Comparison of ENCODE assay signal across 22 cellular contexts in genomic region chr16:58615280-58615679, GRCh38. TPM values are rescaled to one million over a fixed set of nuclear protein-coding genes. Genes with fewer than 3 reads are reported as not detected.
DNase-seq lines count a peak whose midpoint lies in the region; ATAC-seq and TF ChIP-seq lines count a peak whose summit lies in the region.
"Had no signal": no experiment of that assay in that cellular context is flagged by ENCODE, and none has a peak within 500 bp of the region (broad histone marks: within the 10 kb centered on the region; RNA-seq: fewer than 3 reads in every experiment).

No MANE protein-coding gene starts in this region.

- no peak for DNase-seq in activated CD4-positive, alpha-beta T cell treated with anti-CD3 and anti-CD28 coated beads, Interleukin-2, amount 10 ng/mL, durations not matched to agents 24 days and 14 days
- no peak for DNase-seq in activated CD4-positive, alpha-beta T cell treated with anti-CD3 and anti-CD28 coated beads for 36 hours
- DNase-seq in HCEC 1CT (peak; percentile 56), amniotic epithelial cell (ENCODE audit: low read depth) (peak; percentile 62), iris pigment epithelial cell (ENCODE audit: low read depth) (peak; percentile 51), sigmoid colon (no peak), RWPE1 (ENCODE audit: low spot score) (no peak)
- DNase-seq: activated CD4-positive, alpha-beta T cell treated with anti-CD3 and anti-CD28 coated beads, Interleukin-2, amount 50 U/mL, for 4 hours; DMS53; head of caudate nucleus; MM.1S; NCI-H1930; NK-92 treated with Interleukin-12 subunit alpha and Interleukin-12 subunit beta, amount 100 ng/mL, for 24 hours; occipital lobe; RPMI8226; stimulated activated CD4-positive, alpha-beta T cell treated with anti-CD3 and anti-CD28 coated beads, Interleukin-15, amount 100 ng/mL, for 24 hours; stimulated activated naive B cell treated with anti-CD40 and anti-IgM and Interleukin-4, amounts not matched to agents 10 μg/mL and 1 μg/mL and 100 μg/mL, for 72 hours; transverse colon had no signal

- H3K27me3 Mint-ChIP-seq in activated CD4-positive, alpha-beta T cell treated with anti-CD3 and anti-CD28 coated beads, Interleukin-2, amount 10 ng/mL, durations not matched to agents 24 days and 14 days: no peaks in the 10 kb centered on the region
- no peaks in the 10 kb centered on the region for H3K27me3 Mint-ChIP-seq in activated CD4-positive, alpha-beta T cell treated with anti-CD3 and anti-CD28 coated beads for 36 hours
- no peaks in the 10 kb centered on the region for H3K27me3 Mint-ChIP-seq in stimulated activated memory B cell treated with anti-CD40 and anti-IgM and Interleukin-4, amounts not matched to agents 10 μg/mL and 1 μg/mL and 100 μg/mL, for 72 hours
- H3K27me3 Mint-ChIP-seq: stimulated activated naive B cell treated with anti-CD40 and anti-IgM and Interleukin-4, amounts not matched to agents 10 μg/mL and 1 μg/mL and 100 μg/mL, for 72 hours had no signal

- peaks cover 36% of the 10 kb centered on the region for H3K36me3 Mint-ChIP-seq in activated CD4-positive, alpha-beta T cell treated with anti-CD3 and anti-CD28 coated beads, Interleukin-2, amount 10 ng/mL, durations not matched to agents 24 days and 14 days (ENCODE audit: low read depth)
- peaks cover 44% of the 10 kb centered on the region for H3K36me3 Mint-ChIP-seq in activated CD4-positive, alpha-beta T cell treated with anti-CD3 and anti-CD28 coated beads for 36 hours (ENCODE audit: low read depth)
- H3K36me3 Mint-ChIP-seq in stimulated activated memory B cell treated with anti-CD40 and anti-IgM and Interleukin-4, amounts not matched to agents 10 μg/mL and 1 μg/mL and 100 μg/mL, for 72 hours: peaks cover 14% of the 10 kb centered on the region

- H3K27ac Mint-ChIP-seq in activated CD4-positive, alpha-beta T cell treated with anti-CD3 and anti-CD28 coated beads, Interleukin-2, amount 10 ng/mL, durations not matched to agents 24 days and 14 days: peak overlapping the region; percentile 65
- no peak overlapping the region for H3K27ac Mint-ChIP-seq in activated CD4-positive, alpha-beta T cell treated with anti-CD3 and anti-CD28 coated beads for 36 hours
- H3K27ac Mint-ChIP-seq in stimulated activated memory B cell treated with anti-CD40 and anti-IgM and Interleukin-4, amounts not matched to agents 10 μg/mL and 1 μg/mL and 100 μg/mL, for 72 hours: no peak overlapping the region
- H3K27ac Mint-ChIP-seq: stimulated activated naive B cell treated with anti-CD40 and anti-IgM and Interleukin-4, amounts not matched to agents 10 μg/mL and 1 μg/mL and 100 μg/mL, for 72 hours had no signal

- peaks cover 0 to 34% (median 3%) of the 10 kb centered on the region in 4 donors for H3K36me3 ChIP-seq in sigmoid colon

- CTCF ChIA-PET in activated CD4-positive, alpha-beta T cell treated with anti-CD3 and anti-CD28 coated beads for 36 hours (lab: Charles Lee): no interaction called here
- CTCF ChIA-PET in RWPE1 (lab: Yijun Ruan, JAX): interaction anchor here (0.6 to 0.7 kb wide), 2 partner anchors 67 to 278 kb away, joined by 3 read pairs; no protein-coding TSS in a partner anchor

- 64 to 88% methylated on average over 3 of the region's 3 CpGs for WGBS in sigmoid colon, 2 donors

- H3K4me1 ChIP-seq in sigmoid colon: no peaks in the 10 kb centered on the region
- H3K4me1 ChIP-seq: transverse colon had no signal

- H3K4me1 Mint-ChIP-seq in activated CD4-positive, alpha-beta T cell treated with anti-CD3 and anti-CD28 coated beads, Interleukin-2, amount 10 ng/mL, durations not matched to agents 24 days and 14 days: peaks cover 12% of the 10 kb centered on the region
- peaks cover 15% of the 10 kb centered on the region for H3K4me1 Mint-ChIP-seq in activated CD4-positive, alpha-beta T cell treated with anti-CD3 and anti-CD28 coated beads for 36 hours
- H3K4me1 Mint-ChIP-seq in stimulated activated memory B cell treated with anti-CD40 and anti-IgM and Interleukin-4, amounts not matched to agents 10 μg/mL and 1 μg/mL and 100 μg/mL, for 72 hours: peaks cover 14% of the 10 kb centered on the region

- TF ChIP-seq EP300 in sigmoid colon (IDR thresholded peaks at IDR 0.05): no peak

- TF ChIP-seq POLR2A in sigmoid colon (IDR thresholded peaks at IDR 0.05): no peak

- no peaks in the 10 kb centered on the region for H3K27me3 ChIP-seq in sigmoid colon
- H3K27me3 ChIP-seq: right atrium auricular region, transverse colon had no signal

- TF ChIP-seq CTCF in sigmoid colon (IDR thresholded peaks at IDR 0.05) (no peak), RWPE1 (conservative IDR thresholded peaks at IDR 0.05; ENCODE audit: low read depth) (no peak)

- POLR2A ChIA-PET in activated CD4-positive, alpha-beta T cell treated with anti-CD3 and anti-CD28 coated beads for 36 hours (lab: Charles Lee): no interaction called here
- POLR2A ChIA-PET in RWPE1 (lab: Yijun Ruan, JAX; ENCODE audit: low non-redundant PET): interaction anchor here (0.6 kb wide), 1 partner anchor 19 kb away, joined by 3 read pairs; no protein-coding TSS in a partner anchor

- no peak overlapping the region for H3K4me3 ChIP-seq in sigmoid colon
- H3K4me3 ChIP-seq: right atrium auricular region, transverse colon had no signal

- ATAC-seq in activated CD4-positive, alpha-beta T cell treated with anti-CD3 and anti-CD28 coated beads for 36 hours: no peak
- ATAC-seq in stimulated activated memory B cell treated with anti-CD40 and anti-IgM and Interleukin-4, amounts not matched to agents 10 μg/mL and 1 μg/mL and 100 μg/mL, for 72 hours: no peak
- ATAC-seq: esophagus mucosa; stimulated activated naive B cell treated with anti-CD40 and anti-IgM and Interleukin-4, amounts not matched to agents 10 μg/mL and 1 μg/mL and 100 μg/mL, for 72 hours had no signal

- H3K4me3 Mint-ChIP-seq in activated CD4-positive, alpha-beta T cell treated with anti-CD3 and anti-CD28 coated beads, Interleukin-2, amount 10 ng/mL, durations not matched to agents 24 days and 14 days: no peak overlapping the region
- no peak overlapping the region for H3K4me3 Mint-ChIP-seq in activated CD4-positive, alpha-beta T cell treated with anti-CD3 and anti-CD28 coated beads for 36 hours
- H3K4me3 Mint-ChIP-seq in stimulated activated memory B cell treated with anti-CD40 and anti-IgM and Interleukin-4, amounts not matched to agents 10 μg/mL and 1 μg/mL and 100 μg/mL, for 72 hours: no peak overlapping the region
- H3K4me3 Mint-ChIP-seq: stimulated activated naive B cell treated with anti-CD40 and anti-IgM and Interleukin-4, amounts not matched to agents 10 μg/mL and 1 μg/mL and 100 μg/mL, for 72 hours had no signal

- intact Hi-C loops in activated CD4-positive, alpha-beta T cell treated with anti-CD3 and anti-CD28 coated beads, Interleukin-2, amount 10 ng/mL, durations not matched to agents 24 days and 14 days (cut with micrococcal nuclease): no loop called here
- intact Hi-C loops in activated CD4-positive, alpha-beta T cell treated with anti-CD3 and anti-CD28 coated beads for 36 hours (cut with DNase I, micrococcal nuclease): no loop called here
- intact Hi-C loops in sigmoid colon (cut with DNase I): no loop called here

- no peaks in the 10 kb centered on the region for H3K9me3 ChIP-seq in sigmoid colon
- H3K9me3 ChIP-seq: right atrium auricular region, transverse colon had no signal

- H3K9me3 Mint-ChIP-seq in activated CD4-positive, alpha-beta T cell treated with anti-CD3 and anti-CD28 coated beads, Interleukin-2, amount 10 ng/mL, durations not matched to agents 24 days and 14 days: no peaks in the 10 kb centered on the region
- H3K9me3 Mint-ChIP-seq in activated CD4-positive, alpha-beta T cell treated with anti-CD3 and anti-CD28 coated beads for 36 hours (ENCODE audit: low read depth): no peaks in the 10 kb centered on the region
- H3K9me3 Mint-ChIP-seq in stimulated activated memory B cell treated with anti-CD40 and anti-IgM and Interleukin-4, amounts not matched to agents 10 μg/mL and 1 μg/mL and 100 μg/mL, for 72 hours: no peaks in the 10 kb centered on the region
- H3K9me3 Mint-ChIP-seq: stimulated activated naive B cell treated with anti-CD40 and anti-IgM and Interleukin-4, amounts not matched to agents 10 μg/mL and 1 μg/mL and 100 μg/mL, for 72 hours had no signal

- H3K27ac ChIP-seq in sigmoid colon (no peak overlapping the region), RWPE1 (no peak overlapping the region)
- H3K27ac ChIP-seq: C4-2B, right atrium auricular region, transverse colon had no signal

RNA-seq across cellular contexts. Expression of gene CNOT1, which starts 14.3 kb away (rescaled TPM):
- total RNA-seq in activated CD4-positive, alpha-beta T cell treated with anti-CD3 and anti-CD28 coated beads, Interleukin-2, amount 10 ng/mL, durations not matched to agents 24 days and 14 days: 270 and 271 TPM in 2 replicates
- 100 to 1,000 TPM; 265 to 348 TPM for total RNA-seq in activated CD4-positive, alpha-beta T cell treated with anti-CD3 and anti-CD28 coated beads for 36 hours
- 100 to 1,000 TPM in 1 of 4 donors, 10 to 100 TPM in 3; 70.1 to 112 (median 84.2) TPM for total RNA-seq in sigmoid colon
- 100 to 1,000 TPM in 1 of 3 donors, 10 to 100 TPM in 2; 61.3 to 110 (median 65.0) TPM for polyA plus RNA-seq in sigmoid colon

Comparison
In these comparisons a context has a peak if more than half of its experiments do, and no peak if none do; other contexts are left out.
1. DNase-seq: peak in HCEC 1CT (single experiment), amniotic epithelial cell (single experiment) and iris pigment epithelial cell (single experiment); none in activated CD4-positive, alpha-beta T cell treated with anti-CD3 and anti-CD28 coated beads, Interleukin-2, amount 10 ng/mL, durations not matched to agents 24 days and 14 days (single experiment), activated CD4-positive, alpha-beta T cell treated with anti-CD3 and anti-CD28 coated beads for 36 hours (single experiment), sigmoid colon (single experiment) and RWPE1 (single experiment).